ENCODE assay signal across 10 cellular contexts in the genomic region with DNA sequence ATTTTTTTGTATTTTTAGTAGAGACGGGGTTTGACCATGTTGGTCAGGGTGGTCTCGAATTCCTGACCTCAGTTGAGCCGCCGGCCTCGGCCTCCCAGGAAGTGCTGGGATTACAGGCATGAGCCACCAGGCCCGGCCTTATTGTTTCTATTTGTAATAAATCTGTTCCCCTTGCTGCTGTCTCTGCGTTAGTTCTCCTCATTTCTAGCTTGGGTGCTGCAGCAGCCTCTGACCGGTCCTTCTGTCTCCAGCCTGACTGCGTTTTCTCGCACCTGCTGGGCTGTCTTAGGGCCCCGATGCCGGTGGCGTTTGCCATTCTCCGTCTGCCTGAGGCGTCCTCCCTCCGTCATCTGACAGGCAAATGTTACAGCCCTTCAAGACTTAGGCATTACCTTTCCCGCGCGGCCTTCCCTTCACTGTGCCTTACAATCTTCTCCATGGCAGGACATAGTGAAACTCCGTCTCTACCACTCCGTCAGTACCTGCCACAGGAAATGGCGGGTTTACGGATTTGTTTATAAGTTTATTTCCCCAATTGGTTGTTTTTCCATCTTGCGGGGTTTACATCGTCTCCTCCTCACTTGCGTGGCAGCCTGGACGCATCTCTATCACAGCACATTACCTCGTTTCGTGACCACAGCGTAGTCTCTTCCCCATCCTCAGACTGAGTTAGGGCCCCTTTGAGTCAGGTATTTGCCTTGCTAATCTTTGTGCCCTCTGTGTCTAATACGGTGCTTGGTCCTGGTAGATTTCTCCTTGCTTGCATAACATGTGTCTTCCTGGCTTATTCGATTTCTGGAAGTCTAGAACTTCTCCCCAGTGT.
DNase-seq lines count a peak whose midpoint lies in the region; ATAC-seq lines count a peak whose summit lies in the region.
"Had no signal": no experiment of that assay in that cellular context is flagged by ENCODE, and none has a peak within 500 bp of the region (broad histone marks: within the 10 kb centered on the region; RNA-seq: fewer than 3 reads in every experiment).

No MANE protein-coding gene starts in this region.

- peaks cover 100% of the 10 kb centered on the region for H3K4me1 ChIP-seq in BLaER1
- H3K4me1 ChIP-seq: HAP-1 had no signal

- ATAC-seq in GM18508 (IDR thresholded peaks at IDR 0.05; ENCODE audit: insufficient read depth, unreplicated experiment) (peak; percentile 9), HG03457 (IDR thresholded peaks at IDR 0.05; ENCODE audit: unreplicated experiment) (peak; percentile 6)

- H3K36me3 ChIP-seq in BLaER1, result no peaks in the 10 kb centered on the region
- H3K36me3 ChIP-seq: HAP-1, suprapubic skin had no signal

- H3K9me3 ChIP-seq in BLaER1, result peaks cover 2% of the 10 kb centered on the region; the same call in 1 of the 2 replicates
- H3K9me3 ChIP-seq: HAP-1, suprapubic skin had no signal

- H4K20me1 ChIP-seq in BLaER1, result peaks cover 8% of the 10 kb centered on the region; the same call in 1 of the 2 replicates

- H3K27ac ChIP-seq in BLaER1, result no peak overlapping the region

- H3K4me2 ChIP-seq in BLaER1, result peak overlapping the region; percentile 96

- DNase-seq in ecto neural progenitor cell (ENCODE audit: low spot score) (peak; percentile 43), 8988T (no peak), NCI-H2081 (lab: John Stamatoyannopoulos, UW) (no peak), kidney tubule cell (ENCODE audit: low spot score) (no peak)
- DNase-seq in stimulated activated CD4-positive, alpha-beta T cell treated with anti-CD3 and anti-CD28 coated beads, Interleukin-4, amount 100 ng/mL, for 4 hours, result no peak

- no peaks in the 10 kb centered on the region for H3K27me3 ChIP-seq in BLaER1

- no peak overlapping the region for H3K4me3 ChIP-seq in BLaER1
- H3K4me3 ChIP-seq: HAP-1, suprapubic skin had no signal

- no peak overlapping the region for H3K9ac ChIP-seq in BLaER1
